18 cellular contexts compared by ENCODE assay signal in the genomic region with DNA sequence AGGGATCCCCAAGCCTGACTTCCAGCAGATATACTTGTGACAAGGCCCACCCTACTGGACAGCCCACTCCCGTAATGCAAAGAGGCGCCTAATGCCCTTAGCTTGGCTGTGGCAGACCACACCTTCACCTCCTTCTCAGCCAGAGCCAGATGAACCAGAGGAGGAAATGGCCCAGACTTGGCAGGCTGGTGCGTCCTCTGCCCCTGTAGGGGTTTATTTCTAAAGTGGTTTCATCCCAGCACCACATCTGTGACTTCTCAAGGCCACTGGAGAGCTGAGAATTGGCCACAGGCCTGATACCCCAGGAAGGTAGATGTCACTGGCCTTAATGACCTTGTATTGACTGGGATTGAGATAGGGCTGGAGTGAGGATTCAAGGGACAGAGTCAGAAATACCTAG. TPM values are rescaled to one million over a fixed set of nuclear protein-coding genes. Genes with fewer than 3 reads are reported as not detected.
DNase-seq lines count a peak whose midpoint lies in the region; ATAC-seq and TF ChIP-seq lines count a peak whose summit lies in the region.
"Had no signal": no experiment of that assay in that cellular context is flagged by ENCODE, and none has a peak within 500 bp of the region (broad histone marks: within the 10 kb centered on the region; RNA-seq: fewer than 3 reads in every experiment).

No MANE protein-coding gene starts in this region.

- no peaks in the 10 kb centered on the region for H3K9me3 Mint-ChIP-seq in neural crest cell
- H3K9me3 Mint-ChIP-seq in type B pancreatic cell: no peaks in the 10 kb centered on the region

- no peaks in the 10 kb centered on the region for H3K9me3 ChIP-seq in left ventricle myocardium inferior (replicated peaks)
- H3K9me3 ChIP-seq: A549, left lung had no signal

- H3K4me3 ChIP-seq in left ventricle myocardium inferior: no peak overlapping the region
- no peak overlapping the region for H3K4me3 ChIP-seq in coronary artery
- H3K4me3 ChIP-seq: A549, left lung had no signal

- H3K27ac ChIP-seq in left ventricle myocardium inferior (replicated peaks): peak overlapping the region; percentile 39
- peak overlapping the region in 1 of 2 donors; percentile 66 for H3K27ac ChIP-seq in coronary artery
- H3K27ac ChIP-seq: C4-2B, left lung, RWPE1 had no signal

- H3K27me3 Mint-ChIP-seq in neural crest cell (ENCODE audit: low read depth) (peaks cover 5% of the 10 kb centered on the region), type B pancreatic cell (no peaks in the 10 kb centered on the region)

- H3K36me3 ChIP-seq in left ventricle myocardium inferior: no peaks in the 10 kb centered on the region
- H3K36me3 ChIP-seq: left lung had no signal

- DNase-seq in left ventricle myocardium inferior (no peak), Right ventricle myocardium inferior (ENCODE audit: missing footprints) (no peak), neural crest cell (ENCODE audit: low read depth, low spot score) (no peak), type B pancreatic cell (ENCODE audit: extremely low spot score, unreplicated experiment) (no peak), coronary artery (ENCODE audit: low spot score) (no peak), COLO668 (lab: John Stamatoyannopoulos, UW; ENCODE audit: unreplicated experiment) (no peak)
- DNase-seq: activated CD4-positive, alpha-beta T cell treated with anti-CD3 and anti-CD28 coated beads, Interleukin-2, amount 50 U/mL, for 1 hour; activated naive CD4-positive, alpha-beta T cell treated with Interleukin-2 at 50 U/mL for 16 hours; activated T-cell treated with anti-CD3 and anti-CD28 coated beads for 4 hours; cerebellar nuclear complex; DMS153; left lung; SW 1271 had no signal

- intact Hi-C loops in left ventricle myocardium inferior (cut with micrococcal nuclease): no loop called here
- intact Hi-C loops in Right ventricle myocardium inferior (cut with DNase I): no loop called here

- peaks cover 20% of the 10 kb centered on the region for H3K27me3 ChIP-seq in left ventricle myocardium inferior (ENCODE audit: low read depth)

- H3K4me3 Mint-ChIP-seq in neural crest cell (peak overlapping the region; percentile 89), type B pancreatic cell (peak overlapping the region; percentile 18)

- H3K4me1 ChIP-seq in left ventricle myocardium inferior: peaks cover 12% of the 10 kb centered on the region
- H3K4me1 ChIP-seq: left lung had no signal

- TF ChIP-seq CTCF in left ventricle myocardium inferior (IDR thresholded peaks at IDR 0.05; ENCODE audit: borderline replicate concordance): no peak
- no peak for TF ChIP-seq CTCF in neural crest cell (conservative IDR thresholded peaks at IDR 0.05)
- no peak for TF ChIP-seq CTCF in type B pancreatic cell (conservative IDR thresholded peaks at IDR 0.05)
- TF ChIP-seq CTCF in coronary artery (IDR thresholded peaks at IDR 0.05): no peak

- H3K36me3 Mint-ChIP-seq in neural crest cell (ENCODE audit: low read depth): peaks cover 8% of the 10 kb centered on the region
- H3K36me3 Mint-ChIP-seq in type B pancreatic cell: peaks cover 31% of the 10 kb centered on the region

- H3K27ac Mint-ChIP-seq in neural crest cell (ENCODE audit: unreplicated experiment) (peak overlapping the region; percentile 99), type B pancreatic cell (peak overlapping the region; percentile 85)

- ATAC-seq in Right ventricle myocardium inferior: no peak
- peak; percentile 19 for ATAC-seq in esophagus mucosa
- no peak for ATAC-seq in HG03354 (IDR thresholded peaks at IDR 0.05; ENCODE audit: poor library complexity, severe bottlenecking, unreplicated experiment)
- ATAC-seq: A549 had no signal

- peaks cover 79% of the 10 kb centered on the region for H3K4me1 Mint-ChIP-seq in neural crest cell
- peaks cover 69% of the 10 kb centered on the region for H3K4me1 Mint-ChIP-seq in type B pancreatic cell (ENCODE audit: unreplicated experiment)

RNA-seq across cellular contexts. Expression of a gene that starts 29.5 kb away (rescaled TPM):
- 6.7 TPM for total RNA-seq in left ventricle myocardium inferior
- 7.1 TPM for total RNA-seq in Right ventricle myocardium inferior
- 19.8 TPM for total RNA-seq in esophagus mucosa
- total RNA-seq in neural crest cell: 114 and 130 TPM in 2 replicates
- total RNA-seq in type B pancreatic cell (ENCODE audit: low replicate concordance): 36.7 and 219 TPM in 2 replicates
